8 cellular contexts compared by ENCODE assay signal in the genomic region with DNA sequence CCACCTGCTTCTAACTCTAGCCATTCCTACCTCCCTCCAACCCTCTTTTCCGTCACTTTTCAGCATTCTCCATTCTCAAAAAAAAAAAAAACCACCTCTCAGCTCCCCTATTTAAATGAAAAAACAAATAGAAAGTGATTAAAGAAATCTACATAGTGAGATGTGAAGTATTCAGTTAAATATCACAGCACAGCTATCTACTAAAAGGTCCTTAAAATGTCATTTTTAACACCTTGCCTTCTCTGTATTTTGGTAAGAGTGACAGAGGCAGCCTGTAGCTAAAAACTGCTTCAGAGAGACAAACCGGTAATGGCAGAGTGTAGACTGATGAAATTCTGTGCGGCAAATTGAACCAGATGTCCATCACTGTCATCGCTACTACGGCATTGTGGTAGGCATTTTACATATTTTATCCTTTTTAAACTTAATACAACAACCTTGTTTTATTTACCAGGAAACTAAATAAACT. TPM values are rescaled to one million over a fixed set of nuclear protein-coding genes. Genes with fewer than 3 reads are reported as not detected.
DNase-seq lines count a peak whose midpoint lies in the region; ATAC-seq, FAIRE-seq and TF ChIP-seq lines count a peak whose summit lies in the region.

No MANE protein-coding gene starts in this region.

- H3K27ac ChIP-seq in ACC112 (ENCODE audit: low read depth, low read length) = no peak overlapping the region

- no peaks in the 10 kb centered on the region for H3K27me3 ChIP-seq in ACC112 (ENCODE audit: insufficient read depth, low read length)

- H3K4me1 ChIP-seq in ACC112 (ENCODE audit: control insufficient read depth, insufficient read depth, low read length, unreplicated experiment) = no peaks in the 10 kb centered on the region

- DNase-seq in HEK293T (ENCODE audit: extremely low spot score) (no peak), superior temporal gyrus (ENCODE audit: extremely low spot score) (peak; percentile 70), NCI-H1436 treated with DMSO at 0.1 percent for 48 hours (lab: John Stamatoyannopoulos, UW) (no peak), occipital lobe (lab: John Stamatoyannopoulos, UW) (no peak)
- no peak for DNase-seq in activated naive CD8-positive, alpha-beta T cell treated with anti-CD3 and anti-CD28 coated beads, Interleukin-2, amount 10 ng/mL, durations not matched to agents 7 days and 5 days

- FAIRE-seq in islet of Langerhans (lab: Jason Lieb, UNC) = peak; percentile 61

- peak overlapping the region; percentile 84 for H3K4me3 Mint-ChIP-seq in activated naive CD8-positive, alpha-beta T cell treated with anti-CD3 and anti-CD28 coated beads, Interleukin-2, amount 10 ng/mL, durations not matched to agents 7 days and 5 days

- CTCF ChIA-PET in HEK293T (lab: Yijun Ruan, JAX) = interaction anchor here (0.5 to 1.6 kb wide), 7 partner anchors 24 to 1867 kb away, joined by 3 to 6 read pairs (median 3); no protein-coding TSS in a partner anchor

- no peaks in the 10 kb centered on the region for H3K9me3 Mint-ChIP-seq in activated naive CD8-positive, alpha-beta T cell treated with anti-CD3 and anti-CD28 coated beads, Interleukin-2, amount 10 ng/mL, durations not matched to agents 7 days and 5 days

- H3K36me3 ChIP-seq in ACC112 (ENCODE audit: insufficient read depth, low read length) = 0 out of 2 replicates have a peak, but pooled peaks cover 7% of the 10 kb centered on the region

- POLR2A ChIA-PET in HEK293T (lab: Yijun Ruan, JAX) = interaction anchor here (0.7 to 2.0 kb wide), 14 partner anchors 8 to 267 kb away, joined by 3 to 20 read pairs (median 4); a partner anchor contains a TSS
- POLR2A ChIA-PET in activated naive CD8-positive, alpha-beta T cell treated with anti-CD3 and anti-CD28 coated beads, Interleukin-2, amount 10 ng/mL, durations not matched to agents 7 days and 5 days (lab: Charles Lee) = interaction anchor here (1.2 to 2.0 kb wide), 4 partner anchors 8 to 215 kb away, joined by 4 to 8 read pairs (median 8); a partner anchor contains a TSS

- H3K36me3 Mint-ChIP-seq in activated naive CD8-positive, alpha-beta T cell treated with anti-CD3 and anti-CD28 coated beads, Interleukin-2, amount 10 ng/mL, durations not matched to agents 7 days and 5 days = peaks cover 13% of the 10 kb centered on the region

- H3K27ac Mint-ChIP-seq in activated naive CD8-positive, alpha-beta T cell treated with anti-CD3 and anti-CD28 coated beads, Interleukin-2, amount 10 ng/mL, durations not matched to agents 7 days and 5 days = peak overlapping the region; percentile 78

- H3K79me2 ChIP-seq in ACC112 (ENCODE audit: control insufficient read depth, insufficient read depth, low read length, unreplicated experiment) = peaks cover 3% of the 10 kb centered on the region

- no peak for ATAC-seq in activated naive CD8-positive, alpha-beta T cell treated with anti-CD3 and anti-CD28 coated beads, Interleukin-2, amount 10 ng/mL, durations not matched to agents 7 days and 5 days (ENCODE audit: low read depth)
- no peak for ATAC-seq in HG03457 (IDR thresholded peaks at IDR 0.05; ENCODE audit: unreplicated experiment)

- H2AFZ ChIP-seq in ACC112 (ENCODE audit: low read length, unreplicated experiment) = peak overlapping the region; percentile 36

- no peaks in the 10 kb centered on the region for H3K27me3 Mint-ChIP-seq in activated naive CD8-positive, alpha-beta T cell treated with anti-CD3 and anti-CD28 coated beads, Interleukin-2, amount 10 ng/mL, durations not matched to agents 7 days and 5 days

- H3K4me1 Mint-ChIP-seq in activated naive CD8-positive, alpha-beta T cell treated with anti-CD3 and anti-CD28 coated beads, Interleukin-2, amount 10 ng/mL, durations not matched to agents 7 days and 5 days = peaks cover 14% of the 10 kb centered on the region

- H3K4me3 ChIP-seq in ACC112 (ENCODE audit: low read depth, low read length) = peak overlapping the region; percentile 86

TF ChIP-seq in HEK293T, 16 proteins besides CTCF, POLR2A, EP300 and RAD21:
- 0 out of 2 replicates have a peak, but pooled peaks have one; percentile 12 for TF ChIP-seq L3MBTL2 (conservative IDR thresholded peaks at IDR 0.05)
- no peak for TF ChIP-seq SP1 (IDR thresholded peaks at IDR 0.05)
- peak; percentile 56; the same call in 1 of the 2 replicates for TF ChIP-seq ZNF384 (IDR thresholded peaks at IDR 0.05)

RNA-seq across cellular contexts. Expression of a gene that starts 0.3 kb away (rescaled TPM):
- 10 to 100 TPM; 26.8 to 28.8 TPM for total RNA-seq in activated naive CD8-positive, alpha-beta T cell treated with anti-CD3 and anti-CD28 coated beads, Interleukin-2, amount 10 ng/mL, durations not matched to agents 7 days and 5 days
- 95.6 TPM for total RNA-seq in occipital lobe

RNA-seq across cellular contexts. Expression of a gene that starts 7.2 kb away (rescaled TPM):
- 1 to 10 TPM; 3.4 to 3.5 TPM for total RNA-seq in activated naive CD8-positive, alpha-beta T cell treated with anti-CD3 and anti-CD28 coated beads, Interleukin-2, amount 10 ng/mL, durations not matched to agents 7 days and 5 days
- total RNA-seq in occipital lobe = 12.8 TPM

RNA-seq across cellular contexts. Expression of a gene that starts 7.6 kb away (rescaled TPM):
- 10 to 100 TPM; 20.4 to 22.9 TPM for total RNA-seq in activated naive CD8-positive, alpha-beta T cell treated with anti-CD3 and anti-CD28 coated beads, Interleukin-2, amount 10 ng/mL, durations not matched to agents 7 days and 5 days
- 6.9 TPM for total RNA-seq in occipital lobe

RNA-seq across cellular contexts. Expression of a gene that starts 39.8 kb away (rescaled TPM):
- total RNA-seq in activated naive CD8-positive, alpha-beta T cell treated with anti-CD3 and anti-CD28 coated beads, Interleukin-2, amount 10 ng/mL, durations not matched to agents 7 days and 5 days = not detected
- 10.3 TPM for total RNA-seq in occipital lobe

RNA-seq across cellular contexts. Expression of a gene that starts 40.8 kb away (rescaled TPM):
- total RNA-seq in activated naive CD8-positive, alpha-beta T cell treated with anti-CD3 and anti-CD28 coated beads, Interleukin-2, amount 10 ng/mL, durations not matched to agents 7 days and 5 days = under 1 TPM in 1 of 2 experiments, not detected in 1; 0.23 TPM
- total RNA-seq in occipital lobe = 0.31 TPM
